19 cellular contexts compared by ENCODE assay signal in the genomic region with DNA sequence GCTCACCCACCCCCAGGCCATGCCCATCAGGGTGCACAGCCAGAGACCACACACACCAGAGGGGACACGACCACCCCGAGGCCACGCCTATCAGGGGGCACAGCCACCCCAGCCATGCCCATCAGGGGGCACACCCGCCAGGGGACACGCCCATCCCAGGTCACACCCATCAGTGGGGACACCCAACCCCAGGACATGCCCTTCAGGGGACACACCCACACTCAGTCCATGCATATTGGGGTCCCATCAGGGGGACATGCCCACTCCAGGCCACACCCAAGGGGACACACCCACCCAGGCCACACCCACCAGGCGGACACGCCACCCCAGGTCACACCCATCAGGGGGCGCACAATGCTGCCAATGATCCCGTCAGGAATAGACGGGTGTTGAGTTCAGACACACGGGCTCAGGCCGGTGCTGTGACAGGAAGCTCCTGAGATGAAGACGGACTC. TPM values are rescaled to one million over a fixed set of nuclear protein-coding genes. Genes with fewer than 3 reads are reported as not detected.
DNase-seq lines count a peak whose midpoint lies in the region; ATAC-seq lines count a peak whose summit lies in the region.
"Had no signal": no experiment of that assay in that cellular context is flagged by ENCODE, and none has a peak within 500 bp of the region (broad histone marks: within the 10 kb centered on the region; RNA-seq: fewer than 3 reads in every experiment).

No MANE protein-coding gene starts in this region.

- H3K9me3 Mint-ChIP-seq in activated T-cell treated with anti-CD3 and anti-CD28 coated beads, Interleukin-2, amount 50 U/mL, for 4 hours, result no peaks in the 10 kb centered on the region
- no peaks in the 10 kb centered on the region for H3K9me3 Mint-ChIP-seq in stimulated activated naive CD8-positive, alpha-beta T cell treated with anti-CD3 and anti-CD28 coated beads, Interleukin-15, amount 100 ng/mL, for 72 hours
- H3K9me3 Mint-ChIP-seq: H9, mesothelial cell of epicardium had no signal

- peaks cover 25% of the 10 kb centered on the region for H3K36me3 Mint-ChIP-seq in activated T-cell treated with anti-CD3 and anti-CD28 coated beads, Interleukin-2, amount 50 U/mL, for 4 hours (ENCODE audit: insufficient read depth)

- peak; percentile 28 to 34 for DNase-seq in activated T-cell treated with anti-CD3 and anti-CD28 coated beads, Interleukin-2, amount 50 U/mL, for 48 hours
- DNase-seq in activated T-cell treated with anti-CD3 and anti-CD28 coated beads, Interleukin-2, amount 50 U/mL, for 4 hours, result no peak
- DNase-seq in left ventricle myocardium superior (no peak), NCI-H1436 (lab: John Stamatoyannopoulos, UW) (no peak)
- no peak for DNase-seq in stimulated activated naive CD8-positive, alpha-beta T cell treated with anti-CD3 and anti-CD28 coated beads, Interleukin-15, amount 100 ng/mL, for 72 hours
- DNase-seq: activated gamma-delta T cell; C1 segment of cervical spinal cord; cerebellar nuclear complex; DMS153; effector memory CD4-positive, alpha-beta T cell; H9; NCI-H1092 treated with DMSO at 0.1 percent for 48 hours; NCI-H526 treated with DMSO at 0.1 percent for 48 hours; PC-3; retina; stimulated activated CD4-positive, alpha-beta T cell treated with anti-CD3 and anti-CD28 coated beads, Interleukin-15, amount 100 ng/mL, for 24 hours; T-helper 9 cell had no signal

- ATAC-seq in activated T-cell treated with anti-CD3 and anti-CD28 coated beads, Interleukin-2, amount 50 U/mL, for 4 hours, result no peak
- ATAC-seq in left ventricle myocardium superior, result peak; percentile 12
- peak; percentile 48 for ATAC-seq in stimulated activated naive CD8-positive, alpha-beta T cell treated with anti-CD3 and anti-CD28 coated beads, Interleukin-15, amount 100 ng/mL, for 72 hours
- no peak for ATAC-seq in GM19023 (IDR thresholded peaks at IDR 0.05; ENCODE audit: unreplicated experiment)
- ATAC-seq: PC-3 had no signal

- no peaks in the 10 kb centered on the region for H3K27me3 Mint-ChIP-seq in activated T-cell treated with anti-CD3 and anti-CD28 coated beads, Interleukin-2, amount 50 U/mL, for 4 hours (ENCODE audit: low read depth)
- H3K27me3 Mint-ChIP-seq in stimulated activated naive CD8-positive, alpha-beta T cell treated with anti-CD3 and anti-CD28 coated beads, Interleukin-15, amount 100 ng/mL, for 72 hours, result no peaks in the 10 kb centered on the region

- no peaks in the 10 kb centered on the region for H3K4me1 Mint-ChIP-seq in activated T-cell treated with anti-CD3 and anti-CD28 coated beads, Interleukin-2, amount 50 U/mL, for 4 hours (ENCODE audit: low read depth)
- H3K4me1 Mint-ChIP-seq in stimulated activated naive CD8-positive, alpha-beta T cell treated with anti-CD3 and anti-CD28 coated beads, Interleukin-15, amount 100 ng/mL, for 72 hours, result no peaks in the 10 kb centered on the region
- H3K4me1 Mint-ChIP-seq: H9, mesothelial cell of epicardium had no signal

- H3K27ac Mint-ChIP-seq in stimulated activated naive CD8-positive, alpha-beta T cell treated with anti-CD3 and anti-CD28 coated beads, Interleukin-15, amount 100 ng/mL, for 72 hours, result peak overlapping the region in 1 of 2 donors; percentile 19
- H3K27ac Mint-ChIP-seq: mesothelial cell of epicardium had no signal

- H3K4me3 Mint-ChIP-seq in activated T-cell treated with anti-CD3 and anti-CD28 coated beads, Interleukin-2, amount 50 U/mL, for 4 hours, result no peak overlapping the region
- H3K4me3 Mint-ChIP-seq in stimulated activated naive CD8-positive, alpha-beta T cell treated with anti-CD3 and anti-CD28 coated beads, Interleukin-15, amount 100 ng/mL, for 72 hours, result no peak overlapping the region
- H3K4me3 Mint-ChIP-seq: H9, mesothelial cell of epicardium had no signal

- intact Hi-C loops in left ventricle myocardium superior (cut with micrococcal nuclease), result no loop called here

RNA-seq across cellular contexts. Expression of gene MCM3AP, which starts 20.7 kb away (rescaled TPM):
- 100 to 1,000 TPM; 134 to 144 (median 140) TPM for total RNA-seq in activated T-cell treated with anti-CD3 and anti-CD28 coated beads, Interleukin-2, amount 50 U/mL, for 4 hours
- 62.9 TPM for total RNA-seq in left ventricle myocardium superior

RNA-seq across cellular contexts. Expression of gene YBEY, which starts 21.4 kb away (rescaled TPM):
- 10 to 100 TPM; 20.5 to 21.8 (median 20.9) TPM for total RNA-seq in activated T-cell treated with anti-CD3 and anti-CD28 coated beads, Interleukin-2, amount 50 U/mL, for 4 hours
- total RNA-seq in left ventricle myocardium superior, result 18.3 TPM

RNA-seq across cellular contexts. Expression of gene LSS, which starts 36.1 kb away (rescaled TPM):
- total RNA-seq in activated T-cell treated with anti-CD3 and anti-CD28 coated beads, Interleukin-2, amount 50 U/mL, for 4 hours, result 10 to 100 TPM; 14.5 to 20.6 (median 17.2) TPM
- total RNA-seq in left ventricle myocardium superior, result 58.3 TPM

RNA-seq across cellular contexts. Expression of gene C21orf58, which starts 59.0 kb away (rescaled TPM):
- 1 to 10 TPM; 3.6 to 3.9 (median 3.7) TPM for total RNA-seq in activated T-cell treated with anti-CD3 and anti-CD28 coated beads, Interleukin-2, amount 50 U/mL, for 4 hours
- 1.2 TPM for total RNA-seq in left ventricle myocardium superior

RNA-seq across cellular contexts. Expression of gene PCNT, which starts 59.2 kb away (rescaled TPM):
- total RNA-seq in activated T-cell treated with anti-CD3 and anti-CD28 coated beads, Interleukin-2, amount 50 U/mL, for 4 hours, result 10 to 100 TPM; 29.4 to 33.1 (median 31.0) TPM
- total RNA-seq in left ventricle myocardium superior, result 36.4 TPM

Comparison
In these comparisons a context has a peak if more than half of its experiments do, and no peak if none do; other contexts are left out.
1. DNase-seq: peak in activated T-cell treated with anti-CD3 and anti-CD28 coated beads, Interleukin-2, amount 50 U/mL, for 48 hours (2 of 2); none in activated T-cell treated with anti-CD3 and anti-CD28 coated beads, Interleukin-2, amount 50 U/mL, for 4 hours (single experiment), left ventricle myocardium superior (single experiment), stimulated activated naive CD8-positive, alpha-beta T cell treated with anti-CD3 and anti-CD28 coated beads, Interleukin-15, amount 100 ng/mL, for 72 hours (0 of 2) and NCI-H1436 (single experiment).
2. ATAC-seq: peak in left ventricle myocardium superior (single experiment) and stimulated activated naive CD8-positive, alpha-beta T cell treated with anti-CD3 and anti-CD28 coated beads, Interleukin-15, amount 100 ng/mL, for 72 hours (single experiment); none in activated T-cell treated with anti-CD3 and anti-CD28 coated beads, Interleukin-2, amount 50 U/mL, for 4 hours (0 of 2) and GM19023 (single experiment).